ENCODE assay signal across 23 cellular contexts in genomic region chr22:23023294-23023693, GRCh38.
"Had no signal": no experiment of that assay in that cellular context is flagged by ENCODE, and none has a peak within 500 bp of the region (broad histone marks: within the 10 kb centered on the region; RNA-seq: fewer than 3 reads in every experiment).

No MANE protein-coding gene starts in this region.

- H3K27ac Mint-ChIP-seq: activated B cell treated with CpG ODN at 0.5 μM for 24 hours; activated CD4-positive, alpha-beta T cell treated with anti-CD3 and anti-CD28 coated beads, Interleukin-2, amount 10 ng/mL, durations not matched to agents 24 days and 14 days; activated naive CD4-positive, alpha-beta T cell treated with anti-CD3 and anti-CD28 coated beads for 36 hours; activated naive CD8-positive, alpha-beta T cell; activated T-helper 17 cell treated with anti-CD3 and anti-CD28 coated beads, Interleukin-2, amount 50 U/mL, for 72 hours; T-helper 1 cell treated with Interleukin-12 subunit alpha and Interleukin-12 subunit beta and Interleukin-4 antibody, amounts not matched to agents 30 μg/mL and 1 μg/mL, for 36 hours had no signal

- H3K27ac ChIP-seq: brain microvascular endothelial cell, cardiac muscle cell, KMS-11 had no signal

- H3K27me3 ChIP-seq: cardiac muscle cell, MG63 had no signal

- H3K27me3 Mint-ChIP-seq: activated B cell treated with CpG ODN at 0.5 μM for 24 hours; activated naive CD8-positive, alpha-beta T cell had no signal

- ATAC-seq: activated T-helper 17 cell treated with anti-CD3 and anti-CD28 coated beads, Interleukin-2, amount 50 U/mL, for 72 hours; PC-3 had no signal

- H3K9me3 ChIP-seq: MG63 had no signal

- H3K36me3 ChIP-seq: brain microvascular endothelial cell, cardiac muscle cell, MG63 had no signal

- DNase-seq: activated B cell treated with CpG ODN at 0.5 μM for 24 hours; activated CD4-positive, alpha-beta T cell treated with anti-CD3 and anti-CD28 coated beads for 1 hour; activated CD4-positive, alpha-beta T cell treated with anti-CD3 and anti-CD28 coated beads, Interleukin-2, amount 10 ng/mL, durations not matched to agents 24 days and 14 days; activated CD4-positive, alpha-beta T cell treated with anti-CD3 and anti-CD28 coated beads, Interleukin-2, amount 50 U/mL, for 48 hours; activated gamma-delta T cell; activated naive CD4-positive, alpha-beta T cell treated with anti-CD3 and anti-CD28 coated beads for 36 hours; activated T-cell treated with anti-CD3 and anti-CD28 coated beads for 4 hours; activated T-cell treated with anti-CD3 and anti-CD28 coated beads, Interleukin-2, amount 50 U/mL, for 48 hours; brain microvascular endothelial cell; MG63; MV-4-11; NCI-H1417 treated with DMSO at 0.1 percent for 48 hours; NCI-H1694; NCI-H2029; NCI-H446; NCI-H526; PC-3; SHP77 treated with DMSO at 0.1 percent for 48 hours had no signal

- H3K9ac ChIP-seq: KMS-11 had no signal

- H3K4me1 Mint-ChIP-seq: activated CD4-positive, alpha-beta T cell treated with anti-CD3 and anti-CD28 coated beads, Interleukin-2, amount 10 ng/mL, durations not matched to agents 24 days and 14 days; activated T-helper 17 cell treated with anti-CD3 and anti-CD28 coated beads, Interleukin-2, amount 50 U/mL, for 72 hours had no signal

- H3K9me3 Mint-ChIP-seq: activated CD4-positive, alpha-beta T cell treated with anti-CD3 and anti-CD28 coated beads, Interleukin-2, amount 10 ng/mL, durations not matched to agents 24 days and 14 days; activated T-helper 17 cell treated with anti-CD3 and anti-CD28 coated beads, Interleukin-2, amount 50 U/mL, for 72 hours had no signal

- H3K4me2 ChIP-seq: KMS-11 had no signal

- H3K4me3 Mint-ChIP-seq: activated B cell treated with CpG ODN at 0.5 μM for 24 hours; activated CD4-positive, alpha-beta T cell treated with anti-CD3 and anti-CD28 coated beads, Interleukin-2, amount 10 ng/mL, durations not matched to agents 24 days and 14 days; activated naive CD4-positive, alpha-beta T cell treated with anti-CD3 and anti-CD28 coated beads for 36 hours; activated naive CD8-positive, alpha-beta T cell; activated T-helper 17 cell treated with anti-CD3 and anti-CD28 coated beads, Interleukin-2, amount 50 U/mL, for 72 hours; T-helper 1 cell treated with Interleukin-12 subunit alpha and Interleukin-12 subunit beta and Interleukin-4 antibody, amounts not matched to agents 30 μg/mL and 1 μg/mL, for 36 hours had no signal

- H3K4me3 ChIP-seq: cardiac muscle cell, MG63 had no signal
